In genomic region chr18:27017901-27018500, GRCh38 we compare ENCODE assay signal across 8 cellular contexts.
DNase-seq lines count a peak whose midpoint lies in the region; ATAC-seq, FAIRE-seq and TF ChIP-seq lines count a peak whose summit lies in the region.

No MANE protein-coding gene starts in this region.

- H3K9me2 ChIP-seq in PC-3 (replicated peaks; ENCODE audit: low read length), result no peaks in the 10 kb centered on the region

- no peak overlapping the region for H3K4me3 ChIP-seq in PC-3 (ENCODE audit: low read length)

- peak; percentile 40 for FAIRE-seq in frontal cortex (lab: Jason Lieb, UNC)

- no TSS peak for BruUV-seq in PC-3 (replicated peaks; lab: Mats Ljungman, UMichigan)

- intact Hi-C loops in PC-3 (cut with micrococcal nuclease), result loop anchor here (1.0 to 5.0 kb wide), 2 partner anchors 280 to 579 kb away; no protein-coding TSS in a partner anchor

- peak; percentile 81 for TF ChIP-seq CTCF in PC-3 (conservative IDR thresholded peaks at IDR 0.05; ENCODE audit: low read depth, low read length)

- ATAC-seq in GM21526 (IDR thresholded peaks at IDR 0.05; ENCODE audit: low FRiP score, unreplicated experiment), result peak; percentile 80
- peak; percentile 38; the same call in 1 of the 2 replicates for ATAC-seq in PC-3
- ATAC-seq in HG03571 (IDR thresholded peaks at IDR 0.05; ENCODE audit: unreplicated experiment), result no peak
- no peak for ATAC-seq in HG03108 (IDR thresholded peaks at IDR 0.05; ENCODE audit: unreplicated experiment)
- no peak for ATAC-seq in HG02973 (IDR thresholded peaks at IDR 0.05; ENCODE audit: unreplicated experiment)

- CTCF ChIA-PET in PC-3 (lab: Charles Lee), result interaction anchor here (0.5 to 1.6 kb wide), 4 partner anchors 12 to 589 kb away, joined by 3 to 8 read pairs (median 3); no protein-coding TSS in a partner anchor

- H3K36me3 ChIP-seq in PC-3 (ENCODE audit: low read depth, low read length), result no peaks in the 10 kb centered on the region

- no peaks in the 10 kb centered on the region for H3K4me1 ChIP-seq in PC-3 (ENCODE audit: insufficient read depth, low read length)

- DNase-seq in AG20443 (ENCODE audit: low spot score), result peak; percentile 12
- peak; percentile 45 for DNase-seq in PC-3
- DNase-seq in frontal cortex (ENCODE audit: low spot score in 2 of 2), result peak in 1 of 2 donors; percentile 14
- DNase-seq in A172 (ENCODE audit: low spot score), result no peak

- no peak overlapping the region for H3K27ac ChIP-seq in PC-3 (ENCODE audit: low read length)

- peaks cover 56% of the 10 kb centered on the region for H3K27me3 ChIP-seq in PC-3 (ENCODE audit: low read length)

- H3K9me3 ChIP-seq in PC-3 (ENCODE audit: low read length), result no peaks in the 10 kb centered on the region

- H3K79me2 ChIP-seq in PC-3 (ENCODE audit: low read length), result no peaks in the 10 kb centered on the region

- no peak overlapping the region for H3K4me2 ChIP-seq in PC-3 (ENCODE audit: low read length)

- no peak overlapping the region for H2AFZ ChIP-seq in PC-3 (ENCODE audit: low read length)

- no peak overlapping the region for H3K9ac ChIP-seq in PC-3 (ENCODE audit: low read length)

- no peaks in the 10 kb centered on the region for H4K20me1 ChIP-seq in PC-3 (ENCODE audit: low read length)

- POLR2A ChIA-PET in PC-3 (lab: Charles Lee; ENCODE audit: unreplicated experiment), result no interaction called here

- no peaks in the 10 kb centered on the region for H3F3A ChIP-seq in PC-3 (ENCODE audit: low read length, unreplicated experiment)

Comparison
In these comparisons a context has a peak if more than half of its experiments do, and no peak if none do; other contexts are left out.
1. ATAC-seq: peak in GM21526 (single experiment) and PC-3 (single experiment); none in HG03571 (single experiment), HG03108 (single experiment) and HG02973 (single experiment).